In the genomic region with DNA sequence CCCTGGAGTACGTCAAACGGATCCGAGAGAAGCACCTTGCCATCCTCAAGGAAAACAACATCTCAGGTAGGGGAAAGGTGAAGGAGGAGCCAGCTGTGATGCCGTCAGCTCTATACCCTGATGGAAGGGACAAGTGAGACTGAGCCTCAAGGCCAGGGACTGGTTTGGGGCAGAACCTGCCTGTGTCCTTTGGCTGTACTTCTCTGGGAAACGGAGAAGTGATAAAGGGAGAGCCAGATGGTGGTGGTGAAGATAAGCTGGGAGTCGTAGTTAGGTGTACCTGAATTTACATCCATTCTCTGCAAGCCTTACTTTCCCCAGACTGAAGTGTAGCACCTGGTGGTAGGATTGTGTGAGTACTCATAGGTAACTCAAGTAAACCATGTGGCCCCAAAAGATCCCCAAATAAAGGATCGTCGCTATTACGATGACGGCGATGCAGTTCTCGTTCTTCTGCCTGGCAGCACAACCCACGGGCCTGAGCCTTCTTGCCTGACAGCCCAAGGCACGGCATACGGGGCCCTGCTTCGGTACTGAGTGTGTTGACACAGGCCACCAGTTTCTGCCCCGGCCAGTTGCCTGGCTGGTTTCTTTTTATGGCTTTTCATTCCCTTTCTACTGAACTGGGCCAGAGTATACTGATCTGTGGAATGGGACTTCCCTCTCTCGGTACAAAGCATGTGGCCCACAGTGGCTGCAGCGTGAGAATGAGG, we compare ENCODE assay signal across 1 cellular context.
TF ChIP-seq lines count a peak whose summit lies in the region.

No MANE protein-coding gene starts in this region.

TF ChIP-seq in HepG2, 621 proteins besides CTCF, POLR2A, EP300 and RAD21:
- 0 out of 2 replicates have a peak, but pooled peaks have one; percentile 4 for TF ChIP-seq POLR2AphosphoS5 (IDR thresholded peaks at IDR 0.05; ENCODE audit: low read depth, low read length)
- no peak for TF ChIP-seq HNRNPH1 (optimal IDR thresholded peaks at IDR 0.05; ENCODE audit: low read depth, low read length)
- TF ChIP-seq DPF2 (CRISPR knock-in tag; IDR thresholded peaks at IDR 0.05; ENCODE audit: borderline replicate concordance, low read depth): 0 out of 2 replicates have a peak, but pooled peaks have one; percentile 5
- peak; percentile 71 for TF ChIP-seq RBM22 (optimal IDR thresholded peaks at IDR 0.05; ENCODE audit: low read length)
- 0 out of 2 replicates have a peak, but pooled peaks have one; percentile 42 for TF ChIP-seq ZNF737 (CRISPR knock-in tag; IDR thresholded peaks at IDR 0.05; ENCODE audit: borderline replicate concordance)
- no peak for TF ChIP-seq POLR2G (IDR thresholded peaks at IDR 0.05; ENCODE audit: low read depth, low read length)
- TF ChIP-seq SMC3 (IDR thresholded peaks at IDR 0.05; ENCODE audit: low read length): peak; percentile 12; the same call in 1 of the 2 replicates
- no peak for TF ChIP-seq HNRNPLL (IDR thresholded peaks at IDR 0.05; ENCODE audit: low read depth, low read length, poor library complexity, severe bottlenecking)
